Comparison of ENCODE assay signal across 1 cellular context in the genomic region with DNA sequence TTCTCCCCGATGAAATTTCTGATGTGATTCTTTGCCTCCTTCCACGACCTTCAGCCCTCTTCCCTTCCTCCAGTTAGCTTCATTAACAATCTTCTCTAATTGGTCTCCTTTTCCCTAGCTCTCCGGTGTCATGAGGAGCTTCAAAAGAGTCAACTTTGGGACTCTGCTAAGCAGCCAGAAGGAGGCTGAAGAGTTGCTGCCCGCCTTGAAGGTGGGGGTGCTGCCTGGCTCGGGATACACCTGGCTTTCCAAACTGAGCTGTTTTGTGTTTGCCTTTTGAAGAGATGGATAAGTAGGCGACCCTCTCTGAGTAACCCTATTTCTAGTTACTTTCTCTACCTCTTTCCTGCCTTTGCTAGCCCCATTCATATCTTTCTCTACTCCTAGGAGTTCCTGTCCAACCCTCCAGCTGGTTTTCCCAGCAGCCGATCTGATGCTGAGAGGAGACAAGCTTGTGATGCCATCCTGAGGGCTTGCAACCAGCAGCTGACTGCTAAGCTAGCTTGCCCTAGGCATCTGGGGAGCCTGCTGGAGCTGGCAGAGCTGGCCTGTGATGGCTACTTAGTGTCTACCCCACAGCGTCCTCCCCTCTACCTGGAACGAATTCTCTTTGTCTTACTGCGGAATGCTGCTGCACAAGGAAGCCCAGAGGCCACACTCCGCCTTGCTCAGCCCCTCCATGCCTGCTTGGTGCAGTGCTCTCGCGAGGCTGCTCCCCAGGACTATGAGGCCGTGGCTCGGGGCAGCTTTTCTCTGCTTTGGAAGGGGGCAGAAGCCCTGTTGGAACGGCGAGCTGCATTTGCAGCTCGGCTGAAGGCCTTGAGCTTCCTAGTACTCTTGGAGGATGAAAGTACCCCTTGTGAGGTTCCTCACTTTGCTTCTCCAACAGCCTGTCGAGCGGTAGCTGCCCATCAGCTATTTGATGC.
TF ChIP-seq lines count a peak whose summit lies in the region.

No MANE protein-coding gene starts in this region.

TF ChIP-seq in GM23338, 12 proteins besides CTCF, POLR2A, EP300 and RAD21 (continued from another document):
- TF ChIP-seq REST (IDR thresholded peaks at IDR 0.05; ENCODE audit: unreplicated experiment): no peak
- no peak for TF ChIP-seq JUNB (IDR thresholded peaks at IDR 0.05; ENCODE audit: unreplicated experiment)
